Comparison of ENCODE assay signal across 8 cellular contexts in genomic region chr2:71130325-71131260, GRCh38. TPM values are rescaled to one million over a fixed set of nuclear protein-coding genes. Genes with fewer than 3 reads are reported as not detected.
A peak's percentile ranks its signal among the peaks of the same experiment; 100 is the strongest.
DNase-seq lines count a peak whose midpoint lies in the region; FAIRE-seq and TF ChIP-seq lines count a peak whose summit lies in the region.

Gene MPHOSPH10, plus strand, starts transcription at chr2:71130634. Its CDS starts 32 bp downstream, at chr2:71130666.

- TF ChIP-seq POLR2A in H54 (IDR thresholded peaks at IDR 0.05; ENCODE audit: low read depth, low read length) = peak; percentile 76

- H3K27ac ChIP-seq in neural progenitor cell (no peak within 1 kb of the TSS), stomach smooth muscle (ENCODE audit: low read length) (peak within 1 kb of the TSS; percentile 93)

- no peak within 1 kb of the TSS for H3K4me3 Mint-ChIP-seq in neural progenitor cell

- H3K9me3 ChIP-seq in neural progenitor cell (ENCODE audit: low read depth) = no peaks in the 10 kb centered on the region
- H3K9me3 ChIP-seq in stomach smooth muscle (ENCODE audit: control insufficient read depth in 2 of 2, low read length in 2 of 2) = no peaks in the 10 kb centered on the region

- H3K4me3 ChIP-seq in LNCaP clone FGC (ENCODE audit: low read depth, low read length) (peak within 1 kb of the TSS; percentile 72), foreskin fibroblast (ENCODE audit: low read depth in 1 of 2, low read length in 2 of 2) (peak within 1 kb of the TSS; percentile 85 to 100), neural progenitor cell (peak within 1 kb of the TSS; percentile 77), stomach smooth muscle (ENCODE audit: low read length in 2 of 2) (peak within 1 kb of the TSS; percentile 97 to 100)

- peaks cover 7% of the 10 kb centered on the region for H3K4me1 Mint-ChIP-seq in neural progenitor cell

- H3K27me3 ChIP-seq in neural progenitor cell (no peaks in the 10 kb centered on the region), stomach smooth muscle (ENCODE audit: control insufficient read depth in 1 of 2, insufficient read depth in 2 of 2, low read length in 2 of 2) (no peaks in the 10 kb centered on the region)

- H3K27me3 Mint-ChIP-seq in neural progenitor cell (ENCODE audit: insufficient read depth, low read depth) = peaks cover 3% of the 10 kb centered on the region

- DNase-seq in G401 (ENCODE audit: low spot score) (peak; percentile 90), H54 (ENCODE audit: insufficient read length, low spot score) (peak; percentile 68), LNCaP clone FGC (ENCODE audit: low read depth) (peak; percentile 47), SHP77 treated with DMSO at 0.1 percent for 48 hours (lab: John Stamatoyannopoulos, UW) (peak; percentile 62), foreskin fibroblast (peak; percentile 88 to 96), neural progenitor cell (ENCODE audit: low spot score) (peak; percentile 95)
- DNase-seq in activated effector memory CD4-positive, alpha-beta T cell treated with anti-CD3 and anti-CD28 coated beads, Interleukin-2, amount 50 U/mL, for 16 hours = peak; percentile 95

- in situ Hi-C loops in G401 (cut with HindIII; ENCODE audit: low sequenced_read_pairs) = no loop called here

- no peak for TF ChIP-seq CTCF in LNCaP clone FGC (IDR thresholded peaks at IDR 0.05; ENCODE audit: control insufficient read depth, extremely low read depth, insufficient read depth)
- no peak for TF ChIP-seq CTCF in foreskin fibroblast (IDR thresholded peaks at IDR 0.05; ENCODE audit: low read depth, low read length)
- no peak for TF ChIP-seq CTCF in neural progenitor cell (IDR thresholded peaks at IDR 0.05)

- H3K36me3 ChIP-seq in neural progenitor cell (peaks cover 11% of the 10 kb centered on the region), stomach smooth muscle (ENCODE audit: control insufficient read depth in 2 of 2, insufficient read depth in 2 of 2, low read length in 2 of 2) (peaks cover 13 to 15% of the 10 kb centered on the region in 2 donors)

- peaks cover 45% of the 10 kb centered on the region for H3K79me2 ChIP-seq in neural progenitor cell (ENCODE audit: low read depth)

- peak within 1 kb of the TSS; percentile 97 for H2AFZ ChIP-seq in neural progenitor cell (replicated peaks)

- peak within 1 kb of the TSS; percentile 98 for H3K27ac Mint-ChIP-seq in neural progenitor cell

- H3K4me1 ChIP-seq in neural progenitor cell (peaks cover 10% of the 10 kb centered on the region), stomach smooth muscle (ENCODE audit: control insufficient read depth, insufficient read depth, low read length) (peaks cover 15% of the 10 kb centered on the region)

- peaks cover 5% of the 10 kb centered on the region for H3K36me3 Mint-ChIP-seq in neural progenitor cell

- H3K9ac ChIP-seq in neural progenitor cell = peak within 1 kb of the TSS; percentile 82
- H3K9ac ChIP-seq in stomach smooth muscle (ENCODE audit: low read length in 2 of 2) = peak within 1 kb of the TSS; percentile 90 to 92

- peaks cover 7% of the 10 kb centered on the region for H4K20me1 ChIP-seq in neural progenitor cell (ENCODE audit: low read depth)

- H3K4me2 ChIP-seq in neural progenitor cell = peak within 1 kb of the TSS; percentile 91

- FAIRE-seq in H54 (lab: Jason Lieb, UNC) = no peak

- H3F3A ChIP-seq in neural progenitor cell (ENCODE audit: low read depth) = no peaks in the 10 kb centered on the region

- H3K9me3 Mint-ChIP-seq in neural progenitor cell = no peaks in the 10 kb centered on the region

RNA-seq across cellular contexts. Expression of gene MPHOSPH10, which starts in this region (rescaled TPM):
- total RNA-seq in G401 (2014; rRNA removed; shearing (Covaris generic)) = 13.2 and 17.5 TPM in 2 replicates
- 15.2 and 29.6 TPM in 2 replicates for total RNA-seq in neural progenitor cell (ENCODE audit: low replicate concordance)
